In the genomic region with DNA sequence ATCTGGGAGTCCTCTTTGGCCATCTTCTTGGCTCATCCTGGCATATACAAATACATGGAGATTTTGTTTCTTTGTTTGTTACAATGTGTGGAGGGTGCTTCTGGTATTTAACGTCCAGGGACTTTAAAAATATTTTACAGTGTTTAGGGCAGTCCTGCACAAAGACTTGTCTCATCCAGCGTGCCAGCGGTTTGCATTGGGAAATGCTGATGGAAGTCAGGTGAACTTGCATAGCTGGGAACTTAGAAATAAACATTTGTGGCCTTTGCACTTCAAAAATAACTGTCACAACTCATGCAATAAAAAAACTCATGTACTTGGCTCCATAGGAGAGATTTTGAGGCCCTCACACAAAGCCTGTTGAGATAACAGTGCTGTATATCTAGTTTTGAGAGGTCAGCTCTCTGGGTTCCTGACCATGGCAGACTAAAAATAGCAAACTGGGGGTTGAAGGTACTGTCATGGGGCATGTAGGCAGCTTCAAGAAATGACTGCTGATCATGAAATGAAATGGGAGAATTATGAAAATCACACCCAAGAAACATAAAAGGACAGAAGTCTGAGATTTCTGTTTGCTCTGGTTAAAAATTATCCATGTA, we compare ENCODE assay signal across 1 cellular context.
TF ChIP-seq lines count a peak whose summit lies in the region.

No MANE protein-coding gene starts in this region.

TF ChIP-seq in K562, 482 proteins besides CTCF, POLR2A, EP300 and RAD21 (continued from another document):
- TF ChIP-seq, protein P1, sequence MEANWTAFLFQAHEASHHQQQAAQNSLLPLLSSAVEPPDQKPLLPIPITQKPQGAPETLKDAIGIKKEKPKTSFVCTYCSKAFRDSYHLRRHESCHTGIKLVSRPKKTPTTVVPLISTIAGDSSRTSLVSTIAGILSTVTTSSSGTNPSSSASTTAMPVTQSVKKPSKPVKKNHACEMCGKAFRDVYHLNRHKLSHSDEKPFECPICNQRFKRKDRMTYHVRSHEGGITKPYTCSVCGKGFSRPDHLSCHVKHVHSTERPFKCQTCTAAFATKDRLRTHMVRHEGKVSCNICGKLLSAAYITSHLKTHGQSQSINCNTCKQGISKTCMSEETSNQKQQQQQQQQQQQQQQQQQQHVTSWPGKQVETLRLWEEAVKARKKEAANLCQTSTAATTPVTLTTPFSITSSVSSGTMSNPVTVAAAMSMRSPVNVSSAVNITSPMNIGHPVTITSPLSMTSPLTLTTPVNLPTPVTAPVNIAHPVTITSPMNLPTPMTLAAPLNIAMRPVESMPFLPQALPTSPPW (CRISPR knock-in tag; IDR thresholded peaks at IDR 0.05) = peak; percentile 32; the same call in 1 of the 2 replicates
- TF ChIP-seq MEIS2 (IDR thresholded peaks at IDR 0.05; ENCODE audit: partially characterized antibody) (peak; percentile 30), ZNF41 (CRISPR knock-in tag; conservative IDR thresholded peaks at IDR 0.05) (no peak)
